Comparison of ENCODE assay signal across 23 cellular contexts in the genomic region with DNA sequence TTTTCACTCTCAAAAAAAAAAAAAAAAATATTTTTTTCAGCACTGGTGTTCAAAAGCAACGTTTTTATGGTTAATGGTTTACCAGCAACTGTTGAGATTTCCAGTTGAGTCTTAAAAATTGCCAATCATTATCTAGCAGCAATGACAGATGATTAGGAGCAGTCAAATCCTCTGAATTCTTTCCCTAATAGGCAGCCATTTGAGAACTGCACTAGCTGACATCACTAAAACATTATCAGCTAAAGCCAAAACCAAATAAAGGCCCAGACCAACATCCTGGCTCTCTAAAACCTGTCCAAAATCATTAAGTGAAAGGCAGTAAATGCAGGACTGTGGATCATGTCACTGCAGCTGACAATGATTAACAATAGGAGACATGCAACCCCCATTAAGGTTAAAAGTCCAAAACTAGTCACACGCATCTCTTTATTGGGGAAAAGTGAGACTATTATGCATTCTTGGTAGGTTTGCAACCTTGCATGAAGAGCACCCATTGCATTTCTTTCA. TPM values are rescaled to one million over a fixed set of nuclear protein-coding genes. Genes with fewer than 3 reads are reported as not detected.
DNase-seq lines count a peak whose midpoint lies in the region; ATAC-seq, FAIRE-seq and TF ChIP-seq lines count a peak whose summit lies in the region.
"Had no signal": no experiment of that assay in that cellular context is flagged by ENCODE, and none has a peak within 500 bp of the region (broad histone marks: within the 10 kb centered on the region; RNA-seq: fewer than 3 reads in every experiment).

No MANE protein-coding gene starts in this region.

- WGBS in A549 (ENCODE audit: missing lambda C conversion rate), result 17% methylated on average over 2 of the region's 2 CpGs
- 91 to 96% methylated on average over 2 of the region's 2 CpGs for WGBS in ectodermal cell, 2 experiments
- 100% methylated on average over 1 to 2 of the region's 2 CpGs for WGBS in mesodermal cell (ENCODE audit: insufficient coverage in 2 of 2), 2 experiments

- H3K4me2 ChIP-seq in A549, result peak overlapping the region; percentile 46
- H3K4me2 ChIP-seq in GM23338, result no peak overlapping the region
- H3K4me2 ChIP-seq: KMS-11 had no signal

- FAIRE-seq in A549 (lab: Jason Lieb, UNC), result no peak
- FAIRE-seq: astrocyte, GM19239 had no signal

- peaks cover 56% of the 10 kb centered on the region for H3K79me2 ChIP-seq in GM23338 (replicated peaks; ENCODE audit: insufficient read depth)

- TF ChIP-seq EP300 in A549 (IDR thresholded peaks at IDR 0.05), result no peak

- H3K36me3 Mint-ChIP-seq in GM23338 (ENCODE audit: low read depth), result peaks cover 97% of the 10 kb centered on the region

- no peak for TF ChIP-seq RAD21 in A549 (conservative IDR thresholded peaks at IDR 0.05 in 1 of 2, IDR thresholded peaks at IDR 0.05 in 1 of 2)

- H3K36me3 ChIP-seq in GM23338 (ENCODE audit: insufficient read depth) (peaks cover 83% of the 10 kb centered on the region), ectodermal cell (ENCODE audit: control insufficient read depth, insufficient read depth, low read length) (peaks cover 67% of the 10 kb centered on the region), mesodermal cell (ENCODE audit: control insufficient read depth, insufficient read depth, low read length) (peaks cover 95% of the 10 kb centered on the region)

- H3K9me3 ChIP-seq in A549 (no peaks in the 10 kb centered on the region), ectodermal cell (ENCODE audit: control insufficient read depth, low read length) (no peaks in the 10 kb centered on the region), mesodermal cell (ENCODE audit: control insufficient read depth, low read length) (no peaks in the 10 kb centered on the region)
- H3K9me3 ChIP-seq: left lung, right atrium auricular region had no signal

- TF ChIP-seq CTCF in A549 (IDR thresholded peaks at IDR 0.05), result no peak
- TF ChIP-seq CTCF in GM23338 (conservative IDR thresholded peaks at IDR 0.05; ENCODE audit: low read depth in 2 of 2), result no peak

- H3K4me3 ChIP-seq in A549 (no peak overlapping the region), GM23338 (no peak overlapping the region), ectodermal cell (ENCODE audit: insufficient read depth, low read depth, low read length) (no peak overlapping the region), mesodermal cell (ENCODE audit: extremely low read depth, insufficient read depth, low read length, poor library complexity, severe bottlenecking) (no peak overlapping the region)
- H3K4me3 ChIP-seq: left lung, right atrium auricular region had no signal

- no peak overlapping the region for H3K4me3 Mint-ChIP-seq in GM23338
- H3K4me3 Mint-ChIP-seq: activated naive CD4-positive, alpha-beta T cell treated with anti-CD3 and anti-CD28 coated beads, Interleukin-2, amount 10 ng/mL, durations not matched to agents 7 days and 5 days; stimulated activated memory B cell treated with anti-CD40 and anti-IgM and Interleukin-4, amounts not matched to agents 10 μg/mL and 1 μg/mL and 100 μg/mL, for 72 hours; T-helper 1 cell treated with Interleukin-12 subunit alpha and Interleukin-12 subunit beta and Interleukin-4 antibody, amounts not matched to agents 30 μg/mL and 1 μg/mL, for 36 hours had no signal

- POLR2A ChIA-PET in A549 (lab: Yijun Ruan, JAX), result interaction anchor here (0.7 kb wide), 1 partner anchor 106 kb away, joined by 6 read pairs; no protein-coding TSS in a partner anchor

- no peaks in the 10 kb centered on the region for H3K9me3 Mint-ChIP-seq in GM23338
- H3K9me3 Mint-ChIP-seq: activated naive CD4-positive, alpha-beta T cell treated with anti-CD3 and anti-CD28 coated beads, Interleukin-2, amount 10 ng/mL, durations not matched to agents 7 days and 5 days; stimulated activated memory B cell treated with anti-CD40 and anti-IgM and Interleukin-4, amounts not matched to agents 10 μg/mL and 1 μg/mL and 100 μg/mL, for 72 hours; T-helper 1 cell treated with Interleukin-12 subunit alpha and Interleukin-12 subunit beta and Interleukin-4 antibody, amounts not matched to agents 30 μg/mL and 1 μg/mL, for 36 hours had no signal

- H3K27me3 Mint-ChIP-seq in GM23338 (ENCODE audit: insufficient read depth, low read depth, poor library complexity), result peaks cover 7% of the 10 kb centered on the region
- H3K27me3 Mint-ChIP-seq: activated naive CD4-positive, alpha-beta T cell treated with anti-CD3 and anti-CD28 coated beads, Interleukin-2, amount 10 ng/mL, durations not matched to agents 7 days and 5 days; stimulated activated memory B cell treated with anti-CD40 and anti-IgM and Interleukin-4, amounts not matched to agents 10 μg/mL and 1 μg/mL and 100 μg/mL, for 72 hours had no signal

- H3K4me1 Mint-ChIP-seq in GM23338, result peaks cover 14% of the 10 kb centered on the region; the same call in 2 of the 3 replicates

- ATAC-seq in A549 (no peak), GM23338 (no peak), HG03460 (IDR thresholded peaks at IDR 0.05; ENCODE audit: unreplicated experiment) (no peak)
- ATAC-seq: left lung; PC-3; stimulated activated memory B cell treated with anti-CD40 and anti-IgM and Interleukin-4, amounts not matched to agents 10 μg/mL and 1 μg/mL and 100 μg/mL, for 72 hours had no signal

- H3K27ac ChIP-seq in A549, result no peak overlapping the region
- H3K27ac ChIP-seq in GM23338 (ENCODE audit: low read depth), result peak overlapping the region; percentile 71
- H3K27ac ChIP-seq in ectodermal cell (ENCODE audit: insufficient read depth, low read depth, low read length, poor library complexity, severe bottlenecking), result peak overlapping the region; percentile 6
- H3K27ac ChIP-seq in mesodermal cell (ENCODE audit: low read depth, low read length, severe bottlenecking), result peak overlapping the region; percentile 17
- H3K27ac ChIP-seq: KMS-11, left lung, right atrium auricular region had no signal

- H3K4me1 ChIP-seq in A549 (peaks cover 47% of the 10 kb centered on the region), GM23338 (ENCODE audit: insufficient read depth) (no peaks in the 10 kb centered on the region), ectodermal cell (ENCODE audit: control insufficient read depth, insufficient read depth, low read length) (no peaks in the 10 kb centered on the region), mesodermal cell (ENCODE audit: control insufficient read depth, insufficient read depth, low read length, poor library complexity, severe bottlenecking) (no peaks in the 10 kb centered on the region)

- peaks cover 69% of the 10 kb centered on the region for H3F3A ChIP-seq in GM23338 (replicated peaks; ENCODE audit: low read depth)

- DNase-seq in A549 (ENCODE audit: low read depth in 1 of 2, low spot score in 1 of 2) (no peak), GM23338 (ENCODE audit: low spot score) (no peak), islet precursor cell (no peak), G401 (ENCODE audit: low spot score) (no peak)
- DNase-seq in stimulated activated CD4-positive, alpha-beta T cell treated with anti-CD3 and anti-CD28 coated beads, Interleukin-4, amount 100 ng/mL, for 24 hours, result no peak
- DNase-seq: activated CD4-positive, alpha-beta T cell treated with anti-CD3 and anti-CD28 coated beads, Interleukin-2, amount 50 U/mL, for 4 hours; activated naive CD4-positive, alpha-beta T cell treated with anti-CD3 and anti-CD28 coated beads, Interleukin-2, amount 10 ng/mL, durations not matched to agents 7 days and 5 days; activated T-cell treated with anti-CD3 and anti-CD28 coated beads, Interleukin-2, amount 50 U/mL, for 48 hours; DMS53; left lung; MV-4-11; NCI-H1694 treated with DMSO at 0.1 percent for 48 hours; nucleus accumbens; PC-3 had no signal

- H2AFZ ChIP-seq in GM23338, result no peak overlapping the region

- H3K27me3 ChIP-seq in GM23338 (ENCODE audit: insufficient read depth), result no peaks in the 10 kb centered on the region
- no peaks in the 10 kb centered on the region for H3K27me3 ChIP-seq in ectodermal cell (ENCODE audit: control insufficient read depth, insufficient read depth, low read length, poor library complexity, severe bottlenecking)
- H3K27me3 ChIP-seq: left lung, right atrium auricular region had no signal

- in situ Hi-C loops in G401 (cut with HindIII; ENCODE audit: low sequenced_read_pairs), result no loop called here

- H3K27ac Mint-ChIP-seq in GM23338, result peak overlapping the region; percentile 72; the same call in 1 of the 2 replicates
- H3K27ac Mint-ChIP-seq: stimulated activated memory B cell treated with anti-CD40 and anti-IgM and Interleukin-4, amounts not matched to agents 10 μg/mL and 1 μg/mL and 100 μg/mL, for 72 hours; T-helper 1 cell treated with Interleukin-12 subunit alpha and Interleukin-12 subunit beta and Interleukin-4 antibody, amounts not matched to agents 30 μg/mL and 1 μg/mL, for 36 hours had no signal

- peaks cover 68% of the 10 kb centered on the region for H4K20me1 ChIP-seq in GM23338 (replicated peaks; ENCODE audit: insufficient read depth)

- TF ChIP-seq POLR2A in A549 (IDR thresholded peaks at IDR 0.05; ENCODE audit: low read length), result no peak

- CTCF ChIA-PET in A549 (lab: Yijun Ruan, JAX), result interaction anchor here (0.6 kb wide), 1 partner anchor 14 kb away, joined by 3 read pairs; no protein-coding TSS in a partner anchor

- H3K9me2 ChIP-seq in GM23338 (ENCODE audit: insufficient read depth), result no peaks in the 10 kb centered on the region

TF ChIP-seq in GM23338, 12 proteins besides CTCF, POLR2A, EP300 and RAD21 (continues in another document):
- TF ChIP-seq EZH2 (IDR thresholded peaks at IDR 0.05; ENCODE audit: low read depth, unreplicated experiment), result no peak

RNA-seq across cellular contexts. Expression of a gene that starts 14.0 kb away (rescaled TPM):
- polyA plus RNA-seq in A549 (2011; rRNA removed), result 99.6 and 151 TPM in 2 replicates
- 63.4 and 70.1 TPM in 2 replicates for polyA plus RNA-seq in A549 (2012; cell fraction: cytosol; rRNA removed)
- 176 and 221 TPM in 2 replicates for polyA plus RNA-seq in A549 (2012; cell fraction: nucleus; rRNA removed)
- 327 to 363 TPM (median 332 TPM) in 3 replicates for polyA plus RNA-seq in A549 (2017; fragmentation: RNase III; extraction: RNeasy Plus Mini Kit Qiagen cat#74134 plus additional on column Dnase treatment)
- 36.4 and 43.9 TPM in 2 replicates for polyA minus RNA-seq in A549 (2011; rRNA and poly(A)+ RNA removed)
- total RNA-seq in GM23338 (2014; rRNA removed; shearing (Covaris generic)), result 346 and 352 TPM in 2 replicates
- 251 and 258 TPM in 2 replicates for polyA plus RNA-seq in GM23338 (2016; fragmentation: Nextera tagmentation; extraction: Ambion mirVana)
- polyA plus RNA-seq in ectodermal cell (2013, experiment 1 of 4), result 553 TPM
- 744 TPM for polyA plus RNA-seq in ectodermal cell (2013, experiment 2 of 4)
- polyA plus RNA-seq in ectodermal cell (2013, experiment 3 of 4), result 338 TPM
- polyA plus RNA-seq in ectodermal cell (2013, experiment 4 of 4), result 398 TPM
- polyA plus RNA-seq in mesodermal cell (2013, experiment 1 of 2), result 108 TPM
- polyA plus RNA-seq in mesodermal cell (2013, experiment 2 of 2), result 158 TPM
- total RNA-seq in G401 (2014; rRNA removed; shearing (Covaris generic)), result 319 and 363 TPM in 2 replicates

Comparison
In these comparisons a context has a peak if more than half of its experiments do, and no peak if none do; other contexts are left out.
1. H3K27ac ChIP-seq: peak in GM23338 (single experiment), ectodermal cell (single experiment) and mesodermal cell (single experiment); none in A549 (0 of 2).